19 cellular contexts compared by ENCODE assay signal in genomic region chr5:172864747-172865146, GRCh38. TPM values are rescaled to one million over a fixed set of nuclear protein-coding genes. Genes with fewer than 3 reads are reported as not detected.
DNase-seq lines count a peak whose midpoint lies in the region; ATAC-seq and TF ChIP-seq lines count a peak whose summit lies in the region.
"Had no signal": no experiment of that assay in that cellular context is flagged by ENCODE, and none has a peak within 500 bp of the region (broad histone marks: within the 10 kb centered on the region; RNA-seq: fewer than 3 reads in every experiment).

No MANE protein-coding gene starts in this region.

- no peaks in the 10 kb centered on the region for H3K9me3 ChIP-seq in mammary epithelial cell (replicated peaks; ENCODE audit: insufficient read depth, low read length)
- H3K9me3 ChIP-seq in sigmoid colon: no peaks in the 10 kb centered on the region

- no peak overlapping the region for H3K4me3 ChIP-seq in mammary epithelial cell (replicated peaks in 1 of 3; ENCODE audit: insufficient read depth in 1 of 3, low read depth in 2 of 3, low read length in 3 of 3)
- H3K4me3 ChIP-seq in sigmoid colon: no peak overlapping the region
- H3K4me3 ChIP-seq: GM12878, GM23248, SK-N-MC had no signal

- H3K4me3 Mint-ChIP-seq in MCF 10A (ENCODE audit: unreplicated experiment): no peak overlapping the region
- H3K4me3 Mint-ChIP-seq: IgD-negative memory B cell had no signal

- no peak for TF ChIP-seq CTCF in MCF 10A (IDR thresholded peaks at IDR 0.05; ENCODE audit: unreplicated experiment)
- TF ChIP-seq CTCF in mammary epithelial cell (conservative IDR thresholded peaks at IDR 0.05 in 1 of 2, IDR thresholded peaks at IDR 0.05 in 1 of 2; ENCODE audit: extremely low read depth in 1 of 2, insufficient read depth in 1 of 2, low read depth in 1 of 2, low read length in 2 of 2): no peak
- TF ChIP-seq CTCF in sigmoid colon (IDR thresholded peaks at IDR 0.05): no peak

- H3K4me2 ChIP-seq in mammary epithelial cell (ENCODE audit: insufficient read depth, low read depth, low read length): no peak overlapping the region

- intact Hi-C loops in MCF 10A (cut with micrococcal nuclease) (loop anchor here (5.0 kb wide), 1 partner anchor 38 kb away; no protein-coding TSS in a partner anchor), mammary epithelial cell (cut with micrococcal nuclease) (no loop called here), sigmoid colon (cut with DNase I) (loop anchor here (10.0 kb wide), 1 partner anchor 310 kb away; no protein-coding TSS in a partner anchor)

- no peaks in the 10 kb centered on the region for H3K9me3 Mint-ChIP-seq in MCF 10A (ENCODE audit: unreplicated experiment)
- H3K9me3 Mint-ChIP-seq: IgD-negative memory B cell had no signal

- peak overlapping the region; percentile 52 for H3K27ac Mint-ChIP-seq in MCF 10A (ENCODE audit: low read depth, unreplicated experiment)

- WGBS in mammary epithelial cell (ENCODE audit: low coverage, missing lambda C conversion rate): 98% methylated on average over 7 of the region's 7 CpGs
- 95 to 97% methylated on average over 7 of the region's 7 CpGs for WGBS in sigmoid colon, 2 donors

- H3K27me3 Mint-ChIP-seq in MCF 10A (ENCODE audit: insufficient read depth, unreplicated experiment): no peaks in the 10 kb centered on the region
- H3K27me3 Mint-ChIP-seq: IgD-negative memory B cell had no signal

- CTCF ChIA-PET in MCF 10A (lab: Yijun Ruan, JAX) (interaction anchor here (0.6 to 1.5 kb wide), 3 partner anchors 11 to 152 kb away, joined by 3 to 4 read pairs (median 4); no protein-coding TSS in a partner anchor), mammary epithelial cell (lab: Charles Lee; ENCODE audit: low non-redundant PET) (no interaction called here)

- H3K4me1 ChIP-seq in mammary epithelial cell (ENCODE audit: insufficient read depth, low read length) (peaks cover 46% of the 10 kb centered on the region), sigmoid colon (peaks cover 0 to 75% (median 69%) of the 10 kb centered on the region in 4 donors)

- H4K20me1 ChIP-seq in mammary epithelial cell (ENCODE audit: insufficient read depth, low read length): no peaks in the 10 kb centered on the region

- H3K36me3 ChIP-seq in mammary epithelial cell (ENCODE audit: insufficient read depth, low read length): no peaks in the 10 kb centered on the region
- H3K36me3 ChIP-seq in sigmoid colon: peaks cover 0 to 4% (median 0%) of the 10 kb centered on the region in 4 donors

- H3K27ac ChIP-seq in mammary epithelial cell (ENCODE audit: insufficient read depth, low read depth, low read length) (no peak overlapping the region), sigmoid colon (peak overlapping the region in 3 of 4 donors; percentile 37 to 98 (median 97))
- H3K27ac ChIP-seq: 22Rv1, GM23248, SK-N-MC had no signal

- H3K36me3 Mint-ChIP-seq in MCF 10A (ENCODE audit: insufficient read depth, unreplicated experiment): peaks cover 25% of the 10 kb centered on the region
- H3K36me3 Mint-ChIP-seq: IgD-negative memory B cell had no signal

- H3K4me1 Mint-ChIP-seq in MCF 10A (ENCODE audit: insufficient read depth, unreplicated experiment): peaks cover 46% of the 10 kb centered on the region

- no peak for ATAC-seq in HG02938 (IDR thresholded peaks at IDR 0.05; ENCODE audit: unreplicated experiment)
- ATAC-seq: GM12878, HCT116 had no signal

- POLR2A ChIA-PET in MCF 10A (lab: Yijun Ruan, JAX): interaction anchor here (1.0 to 19.9 kb wide), 3 partner anchors 15 to 93 kb away, joined by 3 to 431 read pairs (median 8); partner anchors contain the start of gene DUSP1

- H3K27me3 ChIP-seq in mammary epithelial cell (ENCODE audit: insufficient read depth, low read length) (no peaks in the 10 kb centered on the region), sigmoid colon (no peaks in the 10 kb centered on the region)

- H3K79me2 ChIP-seq in mammary epithelial cell (ENCODE audit: insufficient read depth, low read length): peaks cover 10% of the 10 kb centered on the region

- no peak for TF ChIP-seq EP300 in sigmoid colon (IDR thresholded peaks at IDR 0.05)

- in situ Hi-C loops in mammary epithelial cell (cut with MboI; ENCODE audit: low sequenced_read_pairs in 2 of 2): loop anchor here in 1 of 2 donors (10.0 kb wide), 1 partner anchor 90 kb away; the partner anchor contains the start of gene DUSP1

- BruUV-seq in MCF 10A (replicated peaks; lab: Mats Ljungman, UMichigan) (no TSS peak), mammary epithelial cell (replicated peaks; lab: Mats Ljungman, UMichigan) (no TSS peak)

- dilution Hi-C loops in mammary epithelial cell (cut with HindIII; ENCODE audit: low sequenced_read_pairs): loop anchor here (5.0 kb wide), 1 partner anchor 57 kb away; no protein-coding TSS in a partner anchor

- peak; percentile 60 for DNase-seq in MCF 10A (ENCODE audit: unreplicated experiment)
- DNase-seq in mammary epithelial cell: no peak
- DNase-seq in fibroblast of gingiva (ENCODE audit: low read depth): peak; percentile 88
- DNase-seq in sigmoid colon: no peak
- no peak for DNase-seq in dedifferentiated amniotic fluid mesenchymal stem cell (ENCODE audit: extremely low spot score)
- DNase-seq in NCI-H2029 (lab: John Stamatoyannopoulos, UW): no peak
- no peak for DNase-seq in activated CD8-positive, alpha-beta memory T cell treated with anti-CD3 and anti-CD28 coated beads, Interleukin-2, amount 50 U/mL, for 48 hours
- DNase-seq: DMS53, GM23248, NCI-H2107, NCI-H226, NCI-H526, OCI-M1 had no signal

- TF ChIP-seq POLR2A in sigmoid colon (IDR thresholded peaks at IDR 0.05): no peak

- H3K9ac ChIP-seq in mammary epithelial cell (ENCODE audit: insufficient read depth, low read length): no peak overlapping the region
- H3K9ac ChIP-seq: GM23248 had no signal

- H2AFZ ChIP-seq in mammary epithelial cell (ENCODE audit: low read depth, low read length): no peak overlapping the region
- H2AFZ ChIP-seq: GM23248 had no signal

RNA-seq across cellular contexts. Expression of gene ERGIC1, which starts 30.7 kb away (rescaled TPM):
- 257 and 292 TPM in 2 replicates for total RNA-seq in MCF 10A (2022)
- total RNA-seq in mammary epithelial cell: 10 to 100 TPM; 58.8 to 98.6 TPM
- 111 TPM for polyA plus RNA-seq in mammary epithelial cell
- polyA minus RNA-seq in mammary epithelial cell: 158 TPM
- total RNA-seq in sigmoid colon: 100 to 1,000 TPM in 1 of 4 donors, 10 to 100 TPM in 3; 80.6 to 117 (median 95.7) TPM
- polyA plus RNA-seq in sigmoid colon: 100 to 1,000 TPM; 125 to 160 (median 132) TPM

Comparison
In these comparisons a context has a peak if more than half of its experiments do, and no peak if none do; other contexts are left out.
1. DNase-seq: peak in MCF 10A (single experiment) and fibroblast of gingiva (single experiment); none in mammary epithelial cell (single experiment), sigmoid colon (single experiment), dedifferentiated amniotic fluid mesenchymal stem cell (single experiment), NCI-H2029 (single experiment) and activated CD8-positive, alpha-beta memory T cell treated with anti-CD3 and anti-CD28 coated beads, Interleukin-2, amount 50 U/mL, for 48 hours (single experiment).